ENCODE assay signal across 1 cellular context in the genomic region with DNA sequence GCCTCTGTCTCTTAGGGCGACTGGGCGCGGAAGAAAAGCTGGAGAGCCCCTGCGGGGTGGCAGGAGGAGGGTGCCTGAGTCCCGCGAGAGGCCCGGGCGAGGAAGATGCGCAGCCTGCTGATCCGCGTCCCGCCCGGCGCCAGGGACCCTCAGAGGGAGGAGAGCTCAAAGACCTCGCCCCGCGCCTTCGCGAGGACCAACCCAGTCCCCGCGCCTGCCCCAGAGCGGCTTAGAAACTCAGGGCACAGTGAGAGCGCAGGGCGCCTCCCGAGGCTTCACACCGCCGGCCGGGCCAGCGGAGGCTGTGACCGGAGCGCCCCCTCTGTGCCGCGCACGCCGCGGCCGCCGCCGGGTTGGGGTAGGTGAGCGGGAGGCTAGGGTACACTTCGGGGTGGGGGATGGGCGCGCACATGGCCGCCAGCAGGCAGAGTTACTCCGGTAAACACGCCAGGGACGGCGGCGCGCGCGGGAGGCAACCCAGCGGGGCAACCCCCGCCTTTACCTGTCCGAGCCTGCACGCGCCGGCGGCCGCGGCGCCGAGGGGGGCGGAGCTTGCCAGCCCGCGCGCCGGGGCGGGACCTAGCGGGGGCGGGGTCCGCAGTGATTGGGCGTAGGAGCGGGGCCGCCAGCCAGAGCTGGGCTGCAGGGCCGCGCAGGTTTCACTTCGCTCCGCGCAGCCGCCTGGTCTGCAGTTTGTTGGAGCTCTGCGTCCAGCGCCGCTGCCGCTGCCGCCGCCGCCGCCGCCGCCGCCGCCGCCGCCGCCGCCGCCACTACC.
TF ChIP-seq lines count a peak whose summit lies in the region.

A gene with protein sequence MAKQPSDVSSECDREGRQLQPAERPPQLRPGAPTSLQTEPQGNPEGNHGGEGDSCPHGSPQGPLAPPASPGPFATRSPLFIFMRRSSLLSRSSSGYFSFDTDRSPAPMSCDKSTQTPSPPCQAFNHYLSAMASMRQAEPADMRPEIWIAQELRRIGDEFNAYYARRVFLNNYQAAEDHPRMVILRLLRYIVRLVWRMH (plus strand): TSS at position 662 of the 775 bp plus-strand sequence. CDS start 2,832 bp downstream, outside the sequence.

TF ChIP-seq in HepG2, 621 proteins besides CTCF, POLR2A, EP300 and RAD21 (continued from another document and continues in another):
- TF ChIP-seq, protein P1, sequence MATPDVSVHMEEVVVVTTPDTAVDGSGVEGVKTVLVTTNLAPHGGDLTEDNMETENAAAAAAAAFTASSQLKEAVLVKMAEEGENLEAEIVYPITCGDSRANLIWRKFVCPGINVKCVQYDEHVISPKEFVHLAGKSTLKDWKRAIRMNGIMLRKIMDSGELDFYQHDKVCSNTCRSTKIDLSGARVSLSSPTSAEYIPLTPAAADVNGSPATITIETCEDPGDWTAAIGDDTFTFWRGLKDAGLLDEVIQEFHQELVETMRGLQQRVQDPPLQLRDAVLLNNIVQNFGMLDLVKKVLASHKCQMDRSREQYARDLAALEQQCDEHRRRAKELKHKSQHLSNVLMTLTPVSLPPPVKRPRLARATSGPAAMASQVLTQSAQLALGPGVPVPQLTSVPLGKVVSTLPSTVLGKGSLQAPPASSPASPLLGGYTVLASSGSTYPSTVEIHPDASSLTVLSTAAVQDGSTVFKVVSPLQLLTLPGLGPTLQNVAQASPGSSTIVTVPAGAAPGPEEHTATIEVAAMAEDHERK (CRISPR knock-in tag; IDR thresholded peaks at IDR 0.05; ENCODE audit: low read depth), result peak; percentile 56; the same call in 1 of the 2 replicates
- peak; percentile 94 for TF ChIP-seq U2AF1 (optimal IDR thresholded peaks at IDR 0.05; ENCODE audit: low read depth, low read length)
- TF ChIP-seq, protein P2, sequence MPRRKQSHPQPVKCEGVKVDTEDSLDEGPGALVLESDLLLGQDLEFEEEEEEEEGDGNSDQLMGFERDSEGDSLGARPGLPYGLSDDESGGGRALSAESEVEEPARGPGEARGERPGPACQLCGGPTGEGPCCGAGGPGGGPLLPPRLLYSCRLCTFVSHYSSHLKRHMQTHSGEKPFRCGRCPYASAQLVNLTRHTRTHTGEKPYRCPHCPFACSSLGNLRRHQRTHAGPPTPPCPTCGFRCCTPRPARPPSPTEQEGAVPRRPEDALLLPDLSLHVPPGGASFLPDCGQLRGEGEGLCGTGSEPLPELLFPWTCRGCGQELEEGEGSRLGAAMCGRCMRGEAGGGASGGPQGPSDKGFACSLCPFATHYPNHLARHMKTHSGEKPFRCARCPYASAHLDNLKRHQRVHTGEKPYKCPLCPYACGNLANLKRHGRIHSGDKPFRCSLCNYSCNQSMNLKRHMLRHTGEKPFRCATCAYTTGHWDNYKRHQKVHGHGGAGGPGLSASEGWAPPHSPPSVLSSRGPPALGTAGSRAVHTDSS (CRISPR knock-in tag; conservative IDR thresholded peaks at IDR 0.05), result no peak
- TF ChIP-seq ZFAT (CRISPR knock-in tag; conservative IDR thresholded peaks at IDR 0.05), result peak; percentile 36; the same call in 1 of the 2 replicates
- TF ChIP-seq ZNF3 (CRISPR knock-in tag; IDR thresholded peaks at IDR 0.05), result no peak
- peak; percentile 88 for TF ChIP-seq ZNF224 (CRISPR knock-in tag; IDR thresholded peaks at IDR 0.05)
- peak; percentile 91 for TF ChIP-seq TMF1 (CRISPR knock-in tag; IDR thresholded peaks at IDR 0.05; ENCODE audit: low read depth)
- TF ChIP-seq ETV5 (CRISPR knock-in tag; IDR thresholded peaks at IDR 0.05; ENCODE audit: borderline replicate concordance), result peak; percentile 14; the same call in 1 of the 2 replicates
- no peak; the same call in 1 of the 2 replicates for TF ChIP-seq HNRNPL (IDR thresholded peaks at IDR 0.05; ENCODE audit: low read depth, low read length)
- peak; percentile 87 for TF ChIP-seq ZNF850 (CRISPR knock-in tag; conservative IDR thresholded peaks at IDR 0.05)
- peak; percentile 97 for TF ChIP-seq ZNF430 (CRISPR knock-in tag; IDR thresholded peaks at IDR 0.05)
- peak; percentile 94 for TF ChIP-seq ZNF557 (CRISPR knock-in tag; IDR thresholded peaks at IDR 0.05)
- TF ChIP-seq ZBTB3 (CRISPR knock-in tag; IDR thresholded peaks at IDR 0.05; ENCODE audit: borderline replicate concordance, low read depth), result no peak
- peak; percentile 74 for TF ChIP-seq SOX5 (CRISPR knock-in tag; IDR thresholded peaks at IDR 0.05; ENCODE audit: borderline replicate concordance)
- TF ChIP-seq ZNF350 (CRISPR knock-in tag; IDR thresholded peaks at IDR 0.05; ENCODE audit: borderline replicate concordance, low read depth), result peak; percentile 43
- TF ChIP-seq, protein P3, sequence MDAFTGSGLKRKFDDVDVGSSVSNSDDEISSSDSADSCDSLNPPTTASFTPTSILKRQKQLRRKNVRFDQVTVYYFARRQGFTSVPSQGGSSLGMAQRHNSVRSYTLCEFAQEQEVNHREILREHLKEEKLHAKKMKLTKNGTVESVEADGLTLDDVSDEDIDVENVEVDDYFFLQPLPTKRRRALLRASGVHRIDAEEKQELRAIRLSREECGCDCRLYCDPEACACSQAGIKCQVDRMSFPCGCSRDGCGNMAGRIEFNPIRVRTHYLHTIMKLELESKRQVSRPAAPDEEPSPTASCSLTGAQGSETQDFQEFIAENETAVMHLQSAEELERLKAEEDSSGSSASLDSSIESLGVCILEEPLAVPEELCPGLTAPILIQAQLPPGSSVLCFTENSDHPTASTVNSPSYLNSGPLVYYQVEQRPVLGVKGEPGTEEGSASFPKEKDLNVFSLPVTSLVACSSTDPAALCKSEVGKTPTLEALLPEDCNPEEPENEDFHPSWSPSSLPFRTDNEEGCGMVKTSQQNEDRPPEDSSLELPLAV (CRISPR knock-in tag; conservative IDR thresholded peaks at IDR 0.05; ENCODE audit: low read depth), result peak; percentile 79; the same call in 1 of the 2 replicates
- TF ChIP-seq, protein P4, sequence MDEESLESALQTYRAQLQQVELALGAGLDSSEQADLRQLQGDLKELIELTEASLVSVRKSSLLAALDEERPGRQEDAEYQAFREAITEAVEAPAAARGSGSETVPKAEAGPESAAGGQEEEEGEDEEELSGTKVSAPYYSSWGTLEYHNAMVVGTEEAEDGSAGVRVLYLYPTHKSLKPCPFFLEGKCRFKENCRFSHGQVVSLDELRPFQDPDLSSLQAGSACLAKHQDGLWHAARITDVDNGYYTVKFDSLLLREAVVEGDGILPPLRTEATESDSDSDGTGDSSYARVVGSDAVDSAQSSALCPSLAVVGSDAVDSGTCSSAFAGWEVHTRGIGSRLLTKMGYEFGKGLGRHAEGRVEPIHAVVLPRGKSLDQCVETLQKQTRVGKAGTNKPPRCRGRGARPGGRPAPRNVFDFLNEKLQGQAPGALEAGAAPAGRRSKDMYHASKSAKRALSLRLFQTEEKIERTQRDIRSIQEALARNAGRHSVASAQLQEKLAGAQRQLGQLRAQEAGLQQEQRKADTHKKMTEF (CRISPR knock-in tag; IDR thresholded peaks at IDR 0.05), result peak; percentile 97
- TF ChIP-seq ZNF160 (CRISPR knock-in tag; IDR thresholded peaks at IDR 0.05), result peak; percentile 89; the same call in 1 of the 2 replicates
- no peak for TF ChIP-seq SP1 (IDR thresholded peaks at IDR 0.05)
- TF ChIP-seq SP1 (CRISPR knock-in tag; IDR thresholded peaks at IDR 0.05), result no peak; the same call in 1 of the 2 replicates
- no peak for TF ChIP-seq SRSF1 (optimal IDR thresholded peaks at IDR 0.05; ENCODE audit: low read depth, low read length)
- TF ChIP-seq, protein P5, sequence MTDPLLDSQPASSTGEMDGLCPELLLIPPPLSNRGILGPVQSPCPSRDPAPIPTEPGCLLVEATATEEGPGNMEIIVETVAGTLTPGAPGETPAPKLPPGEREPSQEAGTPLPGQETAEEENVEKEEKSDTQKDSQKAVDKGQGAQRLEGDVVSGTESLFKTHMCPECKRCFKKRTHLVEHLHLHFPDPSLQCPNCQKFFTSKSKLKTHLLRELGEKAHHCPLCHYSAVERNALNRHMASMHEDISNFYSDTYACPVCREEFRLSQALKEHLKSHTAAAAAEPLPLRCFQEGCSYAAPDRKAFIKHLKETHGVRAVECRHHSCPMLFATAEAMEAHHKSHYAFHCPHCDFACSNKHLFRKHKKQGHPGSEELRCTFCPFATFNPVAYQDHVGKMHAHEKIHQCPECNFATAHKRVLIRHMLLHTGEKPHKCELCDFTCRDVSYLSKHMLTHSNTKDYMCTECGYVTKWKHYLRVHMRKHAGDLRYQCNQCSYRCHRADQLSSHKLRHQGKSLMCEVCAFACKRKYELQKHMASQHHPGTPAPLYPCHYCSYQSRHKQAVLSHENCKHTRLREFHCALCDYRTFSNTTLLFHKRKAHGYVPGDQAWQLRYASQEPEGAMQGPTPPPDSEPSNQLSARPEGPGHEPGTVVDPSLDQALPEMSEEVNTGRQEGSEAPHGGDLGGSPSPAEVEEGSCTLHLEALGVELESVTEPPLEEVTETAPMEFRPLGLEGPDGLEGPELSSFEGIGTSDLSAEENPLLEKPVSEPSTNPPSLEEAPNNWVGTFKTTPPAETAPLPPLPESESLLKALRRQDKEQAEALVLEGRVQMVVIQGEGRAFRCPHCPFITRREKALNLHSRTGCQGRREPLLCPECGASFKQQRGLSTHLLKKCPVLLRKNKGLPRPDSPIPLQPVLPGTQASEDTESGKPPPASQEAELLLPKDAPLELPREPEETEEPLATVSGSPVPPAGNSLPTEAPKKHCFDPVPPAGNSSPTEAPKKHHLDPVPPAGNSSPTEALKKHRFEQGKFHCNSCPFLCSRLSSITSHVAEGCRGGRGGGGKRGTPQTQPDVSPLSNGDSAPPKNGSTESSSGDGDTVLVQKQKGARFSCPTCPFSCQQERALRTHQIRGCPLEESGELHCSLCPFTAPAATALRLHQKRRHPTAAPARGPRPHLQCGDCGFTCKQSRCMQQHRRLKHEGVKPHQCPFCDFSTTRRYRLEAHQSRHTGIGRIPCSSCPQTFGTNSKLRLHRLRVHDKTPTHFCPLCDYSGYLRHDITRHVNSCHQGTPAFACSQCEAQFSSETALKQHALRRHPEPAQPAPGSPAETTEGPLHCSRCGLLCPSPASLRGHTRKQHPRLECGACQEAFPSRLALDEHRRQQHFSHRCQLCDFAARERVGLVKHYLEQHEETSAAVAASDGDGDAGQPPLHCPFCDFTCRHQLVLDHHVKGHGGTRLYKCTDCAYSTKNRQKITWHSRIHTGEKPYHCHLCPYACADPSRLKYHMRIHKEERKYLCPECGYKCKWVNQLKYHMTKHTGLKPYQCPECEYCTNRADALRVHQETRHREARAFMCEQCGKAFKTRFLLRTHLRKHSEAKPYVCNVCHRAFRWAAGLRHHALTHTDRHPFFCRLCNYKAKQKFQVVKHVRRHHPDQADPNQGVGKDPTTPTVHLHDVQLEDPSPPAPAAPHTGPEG (CRISPR knock-in tag; IDR thresholded peaks at IDR 0.05), result peak; percentile 95
- TF ChIP-seq, protein P6, sequence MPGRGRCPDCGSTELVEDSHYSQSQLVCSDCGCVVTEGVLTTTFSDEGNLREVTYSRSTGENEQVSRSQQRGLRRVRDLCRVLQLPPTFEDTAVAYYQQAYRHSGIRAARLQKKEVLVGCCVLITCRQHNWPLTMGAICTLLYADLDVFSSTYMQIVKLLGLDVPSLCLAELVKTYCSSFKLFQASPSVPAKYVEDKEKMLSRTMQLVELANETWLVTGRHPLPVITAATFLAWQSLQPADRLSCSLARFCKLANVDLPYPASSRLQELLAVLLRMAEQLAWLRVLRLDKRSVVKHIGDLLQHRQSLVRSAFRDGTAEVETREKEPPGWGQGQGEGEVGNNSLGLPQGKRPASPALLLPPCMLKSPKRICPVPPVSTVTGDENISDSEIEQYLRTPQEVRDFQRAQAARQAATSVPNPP (CRISPR knock-in tag; IDR thresholded peaks at IDR 0.05), result peak; percentile 98
- no peak for TF ChIP-seq ZNF282 (IDR thresholded peaks at IDR 0.05; ENCODE audit: partially characterized antibody)
- no peak; the same call in 1 of the 2 replicates for TF ChIP-seq ZNF101 (CRISPR knock-in tag; IDR thresholded peaks at IDR 0.05; ENCODE audit: borderline replicate concordance, low read depth)
- no peak; the same call in 1 of the 2 replicates for TF ChIP-seq KDM3A (CRISPR knock-in tag; IDR thresholded peaks at IDR 0.05; ENCODE audit: low read depth)
- peak; percentile 84 for TF ChIP-seq MAZ (IDR thresholded peaks at IDR 0.05; ENCODE audit: borderline replicate concordance, low read depth, low read length)
- TF ChIP-seq MAZ (CRISPR knock-in tag; IDR thresholded peaks at IDR 0.05; ENCODE audit: low read depth), result peak; percentile 99
- TF ChIP-seq ZKSCAN5 (CRISPR knock-in tag; IDR thresholded peaks at IDR 0.05), result no peak
